23 cellular contexts compared by ENCODE assay signal in the genomic region with DNA sequence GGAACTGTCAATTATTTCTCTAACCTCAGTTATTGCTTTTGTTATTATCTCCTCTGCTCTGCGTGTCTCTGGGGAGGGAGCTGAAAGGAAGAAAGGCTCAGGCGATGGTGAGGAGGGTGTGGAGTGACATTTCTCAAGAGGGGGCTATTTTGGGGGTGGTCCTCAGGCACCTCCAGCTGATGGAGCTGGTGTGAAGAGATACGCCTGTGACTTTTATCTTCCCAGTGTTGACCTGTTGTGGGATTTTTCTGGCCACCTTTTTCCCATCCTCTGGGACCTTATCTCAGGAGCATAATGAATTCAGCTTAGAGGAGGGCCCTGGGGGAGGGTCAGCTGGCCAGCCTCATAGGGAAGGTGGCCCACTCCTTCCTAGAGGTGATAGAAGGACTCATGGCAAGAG. TPM values are rescaled to one million over a fixed set of nuclear protein-coding genes. Genes with fewer than 3 reads are reported as not detected.
"Had no signal": no experiment of that assay in that cellular context is flagged by ENCODE, and none has a peak within 500 bp of the region (broad histone marks: within the 10 kb centered on the region; RNA-seq: fewer than 3 reads in every experiment).

No MANE protein-coding gene starts in this region.

- H3K4me1 Mint-ChIP-seq: naive thymus-derived CD8-positive, alpha-beta T cell had no signal

- H3K9me3 Mint-ChIP-seq: naive thymus-derived CD8-positive, alpha-beta T cell; stimulated activated memory B cell treated with anti-CD40 and anti-IgM and Interleukin-4, amounts not matched to agents 10 μg/mL and 1 μg/mL and 100 μg/mL, for 72 hours; stimulated activated naive CD8-positive, alpha-beta T cell treated with anti-CD3 and anti-CD28 coated beads, Interleukin-15, Interleukin-2, amounts not matched to agents 100 ng/mL and 50 ng/mL, for 24 hours had no signal

- DNase-seq: effector CD4-positive, alpha-beta T cell; foreskin melanocyte; head of caudate nucleus; mucosa of descending colon; naive thymus-derived CD8-positive, alpha-beta T cell; psoas muscle; retina; spleen; stimulated activated CD4-positive, alpha-beta T cell treated with anti-CD3 and anti-CD28 coated beads, Interleukin-15, amount 100 ng/mL, for 24 hours; stimulated activated CD4-positive, alpha-beta T cell treated with anti-CD3 and anti-CD28 coated beads, Interleukin-1b, Interleukin-23, amount 100 ng/mL, for 48 hours; stimulated activated CD4-positive, alpha-beta T cell treated with anti-CD3 and anti-CD28 coated beads, Interleukin-4, amount 100 ng/mL, for 24 hours; tibial artery; upper lobe of right lung had no signal

- H3K4me1 ChIP-seq: psoas muscle, spleen, upper lobe of right lung, vagina had no signal

- H3K4me3 Mint-ChIP-seq: naive thymus-derived CD8-positive, alpha-beta T cell; stimulated activated memory B cell treated with anti-CD40 and anti-IgM and Interleukin-4, amounts not matched to agents 10 μg/mL and 1 μg/mL and 100 μg/mL, for 72 hours; stimulated activated naive CD8-positive, alpha-beta T cell treated with anti-CD3 and anti-CD28 coated beads, Interleukin-15, Interleukin-2, amounts not matched to agents 100 ng/mL and 50 ng/mL, for 24 hours had no signal

- H3K27ac ChIP-seq: coronary artery, hepatocyte, neutrophil, psoas muscle, spleen, tibial artery, upper lobe of right lung, vagina had no signal

- ATAC-seq: mucosa of descending colon; naive thymus-derived CD8-positive, alpha-beta T cell; psoas muscle; sciatic nerve; stimulated activated memory B cell treated with anti-CD40 and anti-IgM and Interleukin-4, amounts not matched to agents 10 μg/mL and 1 μg/mL and 100 μg/mL, for 72 hours; upper lobe of right lung had no signal

- H3K4me3 ChIP-seq: coronary artery, hepatocyte, mucosa of descending colon, psoas muscle, spleen, tibial artery, upper lobe of right lung, vagina had no signal

- H3K27ac Mint-ChIP-seq: naive thymus-derived CD8-positive, alpha-beta T cell; stimulated activated memory B cell treated with anti-CD40 and anti-IgM and Interleukin-4, amounts not matched to agents 10 μg/mL and 1 μg/mL and 100 μg/mL, for 72 hours; stimulated activated naive CD8-positive, alpha-beta T cell treated with anti-CD3 and anti-CD28 coated beads, Interleukin-15, Interleukin-2, amounts not matched to agents 100 ng/mL and 50 ng/mL, for 24 hours had no signal

- H3K27me3 ChIP-seq: tibial artery, upper lobe of right lung, vagina had no signal

- H3K9me3 ChIP-seq: mucosa of descending colon, neutrophil, psoas muscle, spleen, tibial artery, upper lobe of right lung, vagina had no signal

- H3K36me3 Mint-ChIP-seq: naive thymus-derived CD8-positive, alpha-beta T cell; stimulated activated memory B cell treated with anti-CD40 and anti-IgM and Interleukin-4, amounts not matched to agents 10 μg/mL and 1 μg/mL and 100 μg/mL, for 72 hours had no signal

RNA-seq across cellular contexts. Expression of gene KCNA5, which starts 26.4 kb away (rescaled TPM):
- total RNA-seq: dermis microvascular lymphatic vessel endothelial cell; lung microvascular endothelial cell; naive thymus-derived CD8-positive, alpha-beta T cell; osteoblast; vagina had no signal
- polyA plus RNA-seq: naive thymus-derived CD8-positive, alpha-beta T cell had no signal
